10 cellular contexts compared by ENCODE assay signal in genomic region chr19:3538965-3539742, GRCh38. TPM values are rescaled to one million over a fixed set of nuclear protein-coding genes. Genes with fewer than 3 reads are reported as not detected.
DNase-seq lines count a peak whose midpoint lies in the region; ATAC-seq, FAIRE-seq and TF ChIP-seq lines count a peak whose summit lies in the region.
"Had no signal": no experiment of that assay in that cellular context is flagged by ENCODE, and none has a peak within 500 bp of the region (broad histone marks: within the 10 kb centered on the region; RNA-seq: fewer than 3 reads in every experiment).

Gene TEKTIP1 (plus strand): TSS chr19:3539174. CDS start chr19:3539178, 4 bp downstream.

- H4K20me1 ChIP-seq in K562 (replicated peaks; ENCODE audit: control insufficient read depth, insufficient read depth, low read length): 0 out of 2 replicates have a peak, but pooled peaks cover 5% of the 10 kb centered on the region

- H3K36me3 ChIP-seq in K562 (ENCODE audit: control insufficient read depth, insufficient read depth, low read length) (peaks cover 35% of the 10 kb centered on the region; the same call in 2 of the 3 replicates), A673 (ENCODE audit: insufficient read depth, low read length, poor library complexity, severe bottlenecking) (peaks cover 41% of the 10 kb centered on the region)

- H3K4me3 ChIP-seq in K562 (no peak within 1 kb of the TSS), A673 (ENCODE audit: low read depth, low read length, poor library complexity, severe bottlenecking) (no peak within 1 kb of the TSS)
- H3K4me3 ChIP-seq: heart right ventricle, skin epidermis had no signal

- H3K27ac Mint-ChIP-seq in Calu3 (ENCODE audit: unreplicated experiment) (peak within 1 kb of the TSS; percentile 37), naive B cell (peak within 1 kb of the TSS in 5 of 6 donors; percentile 28 to 83 (median 54))

- WGBS in K562 (ENCODE audit: insufficient coverage, low coverage, missing lambda C conversion rate): 36% methylated on average over 21 of the region's 27 CpGs

- H3K36me3 Mint-ChIP-seq in Calu3 (ENCODE audit: insufficient read depth, unreplicated experiment) (peaks cover 53% of the 10 kb centered on the region), naive B cell (no peaks in the 10 kb centered on the region)

- POLR2A ChIA-PET in K562 (lab: Yijun Ruan, JAX): interaction anchor here (0.6 to 3.1 kb wide), 5 partner anchors 11 to 236 kb away, joined by 3 to 15 read pairs (median 3); partner anchors contain the start of gene MFSD12
- POLR2A ChIA-PET in A673 (lab: Charles Lee; ENCODE audit: low non-redundant PET): no interaction called here

- H3K4me3 Mint-ChIP-seq in Calu3 (ENCODE audit: low read depth, unreplicated experiment) (no peak within 1 kb of the TSS), naive B cell (peak within 1 kb of the TSS in 1 of 8 donors; percentile 63)

- in situ Hi-C loops in K562 (cut with MboI): no loop called here

- H3K27me3 ChIP-seq in K562 (ENCODE audit: control insufficient read depth in 2 of 2, insufficient read depth in 2 of 2, low read length in 2 of 2) (no peaks in the 10 kb centered on the region), A673 (replicated peaks; ENCODE audit: insufficient read depth, low read depth, low read length, poor library complexity) (no peaks in the 10 kb centered on the region)
- H3K27me3 ChIP-seq: heart right ventricle had no signal

- TF ChIP-seq POLR2A in K562 (conservative IDR thresholded peaks at IDR 0.05): peak; percentile 36

- H3K27ac ChIP-seq in K562 (ENCODE audit: extremely low read depth, low read depth, low read length): peak within 1 kb of the TSS; percentile 10; the same call in 2 of the 3 replicates
- H3K27ac ChIP-seq in A673 (ENCODE audit: low read depth, low read length, poor library complexity, severe bottlenecking): no peak within 1 kb of the TSS
- H3K27ac ChIP-seq: heart right ventricle had no signal

- DNase-seq in Calu3 (no peak), HTR-8/SVneo (ENCODE audit: insufficient read length, low spot score) (peak; percentile 31), K562 (ENCODE audit: extremely low read depth in 1 of 4, low spot score in 3 of 4) (peak; percentile 56 to 66 (median 58)), naive B cell (no peak), A673 (ENCODE audit: low spot score) (no peak), LoVo (ENCODE audit: low spot score) (no peak), germinal center (ENCODE audit: low spot score) (no peak), middle frontal gyrus (ENCODE audit: extremely low spot score, low spot score) (no peak)
- DNase-seq: heart right ventricle had no signal

- H3K27me3 Mint-ChIP-seq in Calu3 (ENCODE audit: unreplicated experiment): no peaks in the 10 kb centered on the region
- H3K27me3 Mint-ChIP-seq in naive B cell: no peaks in the 10 kb centered on the region

- H3K4me2 ChIP-seq in K562 (ENCODE audit: insufficient read depth, low read length): no peak within 1 kb of the TSS

- BruUV-seq in Calu3 (replicated peaks; lab: Mats Ljungman, UMichigan) (no TSS peak), K562 (replicated peaks; lab: Mats Ljungman, UMichigan) (TSS peak; percentile 31), A673 (replicated peaks; lab: Mats Ljungman, UMichigan) (no TSS peak)

- CTCF ChIA-PET in Calu3 (lab: Charles Lee): interaction anchor here (0.6 kb wide), 1 partner anchor 54 kb away, joined by 4 read pairs; no protein-coding TSS in a partner anchor
- CTCF ChIA-PET in K562 (lab: Yijun Ruan, JAX; ENCODE audit: low intra/inter-chr PET ratio): no interaction called here
- CTCF ChIA-PET in A673 (lab: Charles Lee): no interaction called here

- no peak within 1 kb of the TSS for H2AFZ ChIP-seq in K562 (ENCODE audit: low read depth, low read length)

- no peaks in the 10 kb centered on the region for H3K9me3 Mint-ChIP-seq in Calu3 (ENCODE audit: low read depth, unreplicated experiment)
- peaks cover 0 to 4% (median 0%) of the 10 kb centered on the region in 7 donors for H3K9me3 Mint-ChIP-seq in naive B cell

- H3K4me1 ChIP-seq in K562 (replicated peaks in 1 of 2; ENCODE audit: control insufficient read depth in 2 of 2, insufficient read depth in 2 of 2, low read length in 2 of 2) (peaks cover 7 to 53% of the 10 kb centered on the region in 2 experiments; a peak in 3 of 5 replicates), A673 (ENCODE audit: insufficient read depth, low read length, poor library complexity, severe bottlenecking) (no peaks in the 10 kb centered on the region)

- H3K9me3 ChIP-seq in K562 (replicated peaks; ENCODE audit: control insufficient read depth, insufficient read depth, low read depth, low read length) (no peaks in the 10 kb centered on the region), A673 (ENCODE audit: low read depth, low read length, poor library complexity, severe bottlenecking) (no peaks in the 10 kb centered on the region)

- no peak for TF ChIP-seq CTCF in Calu3 (IDR thresholded peaks at IDR 0.05; ENCODE audit: unreplicated experiment)
- TF ChIP-seq CTCF in K562 (IDR thresholded peaks at IDR 0.05 in 2 of 3, conservative IDR thresholded peaks at IDR 0.05 in 1 of 3; ENCODE audit: insufficient read depth in 2 of 3, low read depth in 1 of 3, low read length in 3 of 3): no peak
- TF ChIP-seq CTCF in A673 (conservative IDR thresholded peaks at IDR 0.05; ENCODE audit: low read depth, low read length): no peak

- no peaks in the 10 kb centered on the region for H3K9me1 ChIP-seq in K562 (ENCODE audit: control insufficient read depth, insufficient read depth, low read length)

- H3K4me1 Mint-ChIP-seq in Calu3 (ENCODE audit: low read depth, unreplicated experiment) (no peaks in the 10 kb centered on the region), naive B cell (peaks cover 0 to 11% (median 2%) of the 10 kb centered on the region in 3 donors)

- no peaks in the 10 kb centered on the region for H3K79me2 ChIP-seq in K562 (ENCODE audit: control insufficient read depth, insufficient read depth, low read length)

- H3K9ac ChIP-seq in K562 (ENCODE audit: insufficient read depth in 1 of 2, low read depth in 2 of 2, low read length in 2 of 2): peak within 1 kb of the TSS in 1 of 2 experiments; percentile 74; a peak in 2 of 4 replicates

- intact Hi-C loops in Calu3 (cut with micrococcal nuclease; ENCODE audit: unreplicated experiment): no loop called here
- intact Hi-C loops in K562 (cut with micrococcal nuclease): no loop called here
- intact Hi-C loops in A673 (cut with micrococcal nuclease; ENCODE audit: unreplicated experiment): no loop called here

- TF ChIP-seq RAD21 in K562 (CRISPR knock-in tag; conservative IDR thresholded peaks at IDR 0.05 in 1 of 2, IDR thresholded peaks at IDR 0.05 in 1 of 2): no peak

- ATAC-seq in K562 (peak; percentile 76), naive B cell (ENCODE audit: low read depth in 2 of 2) (no peak)

- no peak for TF ChIP-seq EP300 in K562 (IDR thresholded peaks at IDR 0.05; ENCODE audit: low read length)

- FAIRE-seq in HTR-8/SVneo (lab: Jason Lieb, UNC) (no peak), K562 (lab: Jason Lieb, UNC) (peak; percentile 76)

RNA-seq across cellular contexts. Expression of gene TEKTIP1, which starts in this region (rescaled TPM):
- total RNA-seq in Calu3 (2022) (1.4 and 2.7 TPM in 2 replicates), K562 (2014; rRNA removed) (not detected in 2 replicates), K562 (2014; rRNA removed; fragmentation: Illumina TruSeq; extraction: Trizol) (not detected in 2 replicates), K562 (2015; rRNA removed; fragmentation: Illumina TruSeq; extraction: Trizol) (0.26 TPM in 1 of 2 replicates, not detected in the other), K562 (2021) (0.29 and 0.66 TPM in 2 replicates), A673 (2021) (4.2 and 7.7 TPM in 2 replicates)
- total RNA-seq in K562 (2011; cell fraction: chromatin; rRNA removed; ENCODE audit: low replicate concordance): not detected in 2 replicates
- total RNA-seq in K562 (2011; cell fraction: nucleolus; rRNA removed): not detected in 2 replicates
- total RNA-seq in K562 (2011; cell fraction: nucleoplasm; rRNA removed): not detected in 2 replicates
- polyA plus RNA-seq in K562 (2011; rRNA removed) (not detected in 2 replicates), K562 (2014; fragmentation: Illumina TruSeq; extraction: Trizol) (not detected in 2 replicates), K562 (2014; fragmentation: Nextera tagmentation; extraction: Ambion mirVana) (not detected), K562 (2014; rRNA removed) (not detected in 2 replicates), naive B cell (ENCODE audit: low read depth in 6 of 6) (under 1 TPM in 1 of 6 donors, not detected in 5; 0.56 TPM)
- polyA plus RNA-seq in K562 (2011; cell fraction: cytosol; rRNA removed): not detected in 2 replicates
- 0.53 TPM in 1 of 2 replicates, not detected in the other for polyA plus RNA-seq in K562 (2011; cell fraction: nucleus; rRNA removed)
- 0.44 and 0.68 TPM in 2 replicates for polyA plus RNA-seq in K562 (2012)
- not detected in 2 replicates for polyA minus RNA-seq in K562 (2011; rRNA and poly(A)+ RNA removed)
- polyA minus RNA-seq in K562 (2011; cell fraction: cytosol; rRNA and poly(A)+ RNA removed): not detected in 2 replicates
- not detected in 2 replicates for polyA minus RNA-seq in K562 (2011; cell fraction: nucleus; rRNA and poly(A)+ RNA removed)

Comparison
In these comparisons a context has a peak if more than half of its experiments do, and no peak if none do; other contexts are left out.
1. Peak in DNase-seq, ATAC-seq and H3K27ac ChIP-seq in K562; RNA of the gene not detected or under 1 TPM.